1 cellular context compared by ENCODE assay signal in genomic region chr2:44358498-44358897, GRCh38.
TF ChIP-seq lines count a peak whose summit lies in the region.

No MANE protein-coding gene starts in this region.

TF ChIP-seq in GM12878, 131 proteins besides CTCF, POLR2A, EP300 and RAD21:
- peak in 1 of 2 experiments; percentile 80; a peak in 2 of 4 replicates for TF ChIP-seq SRF (IDR thresholded peaks at IDR 0.05; ENCODE audit: low read depth in 2 of 2, low read length in 2 of 2)
- no peak for TF ChIP-seq CHD4 (IDR thresholded peaks at IDR 0.05)
- no peak for TF ChIP-seq TCF3 (IDR thresholded peaks at IDR 0.05; ENCODE audit: borderline replicate concordance, insufficient read depth, low read depth, low read length)
- TF ChIP-seq RUNX3 (IDR thresholded peaks at IDR 0.05; ENCODE audit: low read length), result peak; percentile 95
- peak; percentile 37; the same call in 1 of the 2 replicates for TF ChIP-seq IRF4 (IDR thresholded peaks at IDR 0.05; ENCODE audit: low read depth, low read length)
- TF ChIP-seq NR2F1 (conservative IDR thresholded peaks at IDR 0.05), result peak; percentile 79
- peak; percentile 36; the same call in 1 of the 2 replicates for TF ChIP-seq ATF7 (IDR thresholded peaks at IDR 0.05; ENCODE audit: low read depth)
- peak; percentile 41; the same call in 1 of the 2 replicates for TF ChIP-seq MTA2 (IDR thresholded peaks at IDR 0.05; ENCODE audit: low read depth)
- TF ChIP-seq RCOR1 (conservative IDR thresholded peaks at IDR 0.05; ENCODE audit: low read depth, low read length), result no peak
- TF ChIP-seq DPF2 (IDR thresholded peaks at IDR 0.05), result 0 out of 2 replicates have a peak, but pooled peaks have one; percentile 45
- TF ChIP-seq SMAD1 (IDR thresholded peaks at IDR 0.05; ENCODE audit: low read depth, partially characterized antibody), result peak; percentile 85
- TF ChIP-seq BCL3 (IDR thresholded peaks at IDR 0.05; ENCODE audit: borderline replicate concordance, insufficient read depth, low read depth, low read length, poor library complexity, severe bottlenecking), result no peak
- TF ChIP-seq ATF2 (IDR thresholded peaks at IDR 0.05; ENCODE audit: low read length), result 0 out of 2 replicates have a peak, but pooled peaks have one; percentile 52
- peak; percentile 59; the same call in 1 of the 2 replicates for TF ChIP-seq TCF12 (IDR thresholded peaks at IDR 0.05; ENCODE audit: low read depth, low read length)
- TF ChIP-seq BCL11A (IDR thresholded peaks at IDR 0.05; ENCODE audit: low read depth, low read length), result 0 out of 2 replicates have a peak, but pooled peaks have one; percentile 40
- peak; percentile 68; the same call in 1 of the 2 replicates for TF ChIP-seq CBFB (IDR thresholded peaks at IDR 0.05; ENCODE audit: low read depth)
